22 cellular contexts compared by ENCODE assay signal in the genomic region with DNA sequence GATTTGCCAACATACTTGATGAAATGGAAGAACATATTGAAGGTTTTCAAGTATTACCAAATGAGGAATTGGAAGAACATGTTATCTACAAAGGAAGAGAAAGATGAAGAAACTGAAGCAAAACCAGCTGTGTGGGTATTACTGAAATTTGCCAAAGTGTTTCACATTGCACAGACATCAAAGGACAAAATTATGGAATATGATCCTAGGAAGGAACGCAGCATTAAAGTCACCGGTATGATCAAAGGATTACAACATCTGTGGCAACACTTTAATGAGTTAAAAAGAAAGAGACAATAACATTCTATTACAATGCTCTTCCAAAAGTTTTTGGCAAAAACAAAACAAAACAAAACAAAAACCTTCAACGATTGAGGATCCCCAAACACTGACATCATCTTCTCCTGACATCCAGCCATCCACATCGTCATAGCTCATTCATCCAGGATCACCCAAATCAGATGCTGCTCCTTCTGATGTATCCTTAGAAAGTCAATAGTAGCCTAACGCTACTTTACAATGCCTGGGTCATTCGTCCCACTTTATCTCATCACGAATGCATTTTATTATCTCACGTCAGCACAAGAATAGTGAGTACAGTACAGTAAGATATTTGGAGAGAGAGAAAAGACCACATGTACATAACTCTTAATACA.
"Had no signal": no experiment of that assay in that cellular context is flagged by ENCODE, and none has a peak within 500 bp of the region (broad histone marks: within the 10 kb centered on the region; RNA-seq: fewer than 3 reads in every experiment).

No MANE protein-coding gene starts in this region.

- H3K4me3 ChIP-seq: coronary artery, esophagus squamous epithelium, lung, mucosa of descending colon, prostate gland, sigmoid colon, stomach, tibial artery had no signal

- DNase-seq: dermis blood vessel endothelial cell; effector memory CD4-positive, alpha-beta T cell; erythroblast; esophagus squamous epithelium; foreskin keratinocyte; glutamatergic neuron; hypothalamus; immature natural killer cell; islet precursor cell; mucosa of descending colon; naive B cell; right cardiac atrium; sigmoid colon; stimulated activated CD4-positive, alpha-beta T cell treated with anti-CD3 and anti-CD28 coated beads, Interleukin-2, amount 100 ng/mL, for 24 hours; stimulated activated CD4-positive, alpha-beta T cell treated with anti-CD3 and anti-CD28 coated beads, Interleukin-4, amount 100 ng/mL, for 24 hours; stimulated activated naive CD4-positive, alpha-beta T cell treated with Interleukin-2 at 50 U/mL for 16 hours; stomach; tibial artery had no signal

- H3K9me3 ChIP-seq: esophagus squamous epithelium, mucosa of descending colon, neutrophil, prostate gland, sigmoid colon, stomach, tibial artery had no signal

- H3K4me1 ChIP-seq: prostate gland, sigmoid colon, stomach, tibial artery had no signal

- H3K27me3 ChIP-seq: esophagus squamous epithelium, foreskin keratinocyte, neutrophil, sigmoid colon, stomach, tibial artery had no signal

- H3K27ac ChIP-seq: coronary artery, esophagus squamous epithelium, foreskin keratinocyte, neutrophil, prostate gland, sigmoid colon, stomach, tibial artery had no signal

- H3K36me3 ChIP-seq: neutrophil, prostate gland had no signal
